ENCODE assay signal across 16 cellular contexts in genomic region chr11:75319035-75319877, GRCh38. TPM values are rescaled to one million over a fixed set of nuclear protein-coding genes. Genes with fewer than 3 reads are reported as not detected.
DNase-seq lines count a peak whose midpoint lies in the region; ATAC-seq, FAIRE-seq and TF ChIP-seq lines count a peak whose summit lies in the region.
"Had no signal": no experiment of that assay in that cellular context is flagged by ENCODE, and none has a peak within 500 bp of the region (broad histone marks: within the 10 kb centered on the region; RNA-seq: fewer than 3 reads in every experiment).

No MANE protein-coding gene starts in this region.

- H3K4me1 ChIP-seq in Caco-2 (peaks cover 22% of the 10 kb centered on the region), Panc1 (ENCODE audit: control insufficient read depth, insufficient read depth, low read length) (peaks cover 83% of the 10 kb centered on the region)

- no peaks in the 10 kb centered on the region for H3K9me3 Mint-ChIP-seq in Caco-2 (ENCODE audit: unreplicated experiment)
- H3K9me3 Mint-ChIP-seq: activated CD4-positive, alpha-beta T cell treated with anti-CD3 and anti-CD28 coated beads, Interleukin-2, amount 10 ng/mL, durations not matched to agents 24 days and 14 days; mesothelial cell of epicardium had no signal

- CTCF ChIA-PET in Caco-2 (lab: Charles Lee), result no interaction called here
- CTCF ChIA-PET in Panc1 (lab: Charles Lee), result no interaction called here

- H3K4me3 ChIP-seq in Caco-2 (ENCODE audit: low read depth, low read length) (no peak overlapping the region), Panc1 (ENCODE audit: low read depth in 2 of 2, low read length in 2 of 2) (no peak overlapping the region), fibroblast of the aortic adventitia (ENCODE audit: low read depth, low read length) (no peak overlapping the region)

- peaks cover 15% of the 10 kb centered on the region for H3K36me3 Mint-ChIP-seq in Caco-2 (ENCODE audit: insufficient read depth, unreplicated experiment)
- H3K36me3 Mint-ChIP-seq: mesothelial cell of epicardium had no signal

- POLR2A ChIA-PET in Caco-2 (lab: Charles Lee) (no interaction called here), Panc1 (lab: Charles Lee) (no interaction called here)

- peak overlapping the region; percentile 81 for H3K27ac ChIP-seq in Panc1 (ENCODE audit: low read length)
- H3K27ac ChIP-seq: epithelial cell of prostate had no signal

- BruUV-seq in Caco-2 (replicated peaks; lab: Mats Ljungman, UMichigan), result no TSS peak
- BruUV-seq in Panc1 (replicated peaks; lab: Mats Ljungman, UMichigan), result no TSS peak

- no peak overlapping the region for H3K4me3 Mint-ChIP-seq in Caco-2 (ENCODE audit: unreplicated experiment)
- H3K4me3 Mint-ChIP-seq: activated CD4-positive, alpha-beta T cell treated with anti-CD3 and anti-CD28 coated beads, Interleukin-2, amount 10 ng/mL, durations not matched to agents 24 days and 14 days; B cell; mesothelial cell of epicardium had no signal

- intact Hi-C loops in Caco-2 (cut with micrococcal nuclease; ENCODE audit: unreplicated experiment), result no loop called here
- intact Hi-C loops in Panc1 (cut with micrococcal nuclease; ENCODE audit: unreplicated experiment), result no loop called here

- no peaks in the 10 kb centered on the region for H3K27me3 ChIP-seq in Caco-2 (replicated peaks; ENCODE audit: control insufficient read depth, insufficient read depth, low read length)
- no peaks in the 10 kb centered on the region for H3K27me3 ChIP-seq in Panc1 (ENCODE audit: control insufficient read depth, insufficient read depth, low read length)

- H3K36me3 ChIP-seq in Caco-2 (ENCODE audit: control insufficient read depth, insufficient read depth, low read length) (no peaks in the 10 kb centered on the region; the same call in none of the 2 replicates), Panc1 (ENCODE audit: control insufficient read depth, insufficient read depth, low read length) (no peaks in the 10 kb centered on the region)

- H3K27me3 Mint-ChIP-seq in Caco-2 (ENCODE audit: insufficient read depth, unreplicated experiment), result no peaks in the 10 kb centered on the region
- H3K27me3 Mint-ChIP-seq: activated CD4-positive, alpha-beta T cell treated with anti-CD3 and anti-CD28 coated beads, Interleukin-2, amount 10 ng/mL, durations not matched to agents 24 days and 14 days had no signal

- H3K27ac Mint-ChIP-seq in Caco-2 (ENCODE audit: unreplicated experiment), result peak overlapping the region; percentile 32
- H3K27ac Mint-ChIP-seq: activated CD4-positive, alpha-beta T cell treated with anti-CD3 and anti-CD28 coated beads, Interleukin-2, amount 10 ng/mL, durations not matched to agents 24 days and 14 days; B cell; mesothelial cell of epicardium had no signal

- no peak for TF ChIP-seq POLR2A in GM12892 (IDR thresholded peaks at IDR 0.05; ENCODE audit: low read depth, low read length)

- H3K9me3 ChIP-seq in Caco-2 (no peaks in the 10 kb centered on the region), Panc1 (ENCODE audit: control insufficient read depth, insufficient read depth, low read depth, low read length) (no peaks in the 10 kb centered on the region)

- FAIRE-seq in GM12892 (lab: Jason Lieb, UNC), result no peak

- peaks cover 33% of the 10 kb centered on the region for H3K4me1 Mint-ChIP-seq in Caco-2 (ENCODE audit: low read depth, unreplicated experiment)
- H3K4me1 Mint-ChIP-seq: B cell had no signal

- TF ChIP-seq CTCF in Caco-2 (IDR thresholded peaks at IDR 0.05; ENCODE audit: insufficient read depth in 1 of 2, low read depth in 1 of 2, low read length in 1 of 2, severe bottlenecking in 1 of 2, unreplicated experiment in 1 of 2) (no peak), Panc1 (IDR thresholded peaks at IDR 0.05) (no peak), fibroblast of the aortic adventitia (IDR thresholded peaks at IDR 0.05; ENCODE audit: insufficient read depth, low read length) (no peak), omental fat pad (IDR thresholded peaks at IDR 0.05) (no peak)

- no peak for DNase-seq in Caco-2
- no peak for DNase-seq in Panc1 (ENCODE audit: low read depth, low spot score)
- peak; percentile 45 for DNase-seq in fibroblast of the aortic adventitia (ENCODE audit: low read depth)
- no peak for DNase-seq in omental fat pad (ENCODE audit: low spot score)
- DNase-seq in GM12892 (ENCODE audit: insufficient read length), result no peak
- DNase-seq in foreskin melanocyte, result no peak
- no peak for DNase-seq in SW 1271 (lab: John Stamatoyannopoulos, UW)
- DNase-seq: activated CD4-positive, alpha-beta T cell treated with anti-CD3 and anti-CD28 coated beads, Interleukin-2, amount 10 ng/mL, durations not matched to agents 24 days and 14 days; activated effector memory CD4-positive, alpha-beta T cell treated with Interleukin-2 at 50 U/mL for 16 hours; NCI-H345; T-helper 1 cell had no signal

- in situ Hi-C loops in Panc1 (cut with HindIII; ENCODE audit: low pct_unique_long_range_greater_than_20kb, low sequenced_read_pairs), result no loop called here

- peak; percentile 61 for ATAC-seq in Panc1
- peak; percentile 70 for ATAC-seq in omental fat pad (ENCODE audit: low FRiP score)
- no peak for ATAC-seq in GM21390 (IDR thresholded peaks at IDR 0.05; ENCODE audit: unreplicated experiment)
- ATAC-seq: HCT116 had no signal

RNA-seq across cellular contexts. Expression of gene ARRB1, which starts 32.2 kb away (rescaled TPM):
- total RNA-seq in Caco-2 (2022) (115 and 116 TPM in 2 replicates), Panc1 (2021; ENCODE audit: unreplicated experiment) (219 TPM), fibroblast of the aortic adventitia (ENCODE audit: low replicate concordance) (32.0 and 36.3 TPM in 2 replicates), omental fat pad (10 to 100 TPM; 34.7 to 75.0 (median 58.1) TPM)
- 236 TPM for polyA plus RNA-seq in Panc1 (2012; ENCODE audit: insufficient read length)
- 2.1 TPM for polyA plus RNA-seq in GM12892 (2012; ENCODE audit: missing spikeins)
